In the genomic region with DNA sequence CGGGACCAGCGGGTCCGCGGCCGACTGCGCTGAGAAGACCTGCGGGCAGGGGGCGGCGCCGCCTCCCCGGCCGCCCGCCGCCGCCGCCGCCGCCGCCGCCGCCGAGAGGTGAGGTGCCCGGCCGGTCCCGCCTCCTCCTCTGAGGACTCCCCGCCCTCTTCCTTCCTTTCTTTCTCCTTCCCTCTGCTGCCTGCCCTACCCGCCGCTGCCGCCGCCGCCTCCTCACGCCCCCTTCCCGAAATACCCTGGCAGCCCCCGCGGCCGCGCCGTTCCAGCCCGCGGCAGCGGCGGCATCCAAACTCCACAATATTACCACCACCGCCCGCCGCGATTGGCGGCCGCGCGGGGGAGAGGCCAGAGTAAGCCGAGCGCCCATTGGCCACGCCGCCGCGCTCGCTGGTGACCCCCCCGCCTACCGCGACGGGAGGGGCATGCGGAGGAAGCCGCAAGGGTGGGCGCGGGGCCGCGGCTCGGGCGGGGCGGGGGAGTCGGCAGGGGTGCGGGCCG, we compare ENCODE assay signal across 8 cellular contexts.
DNase-seq lines count a peak whose midpoint lies in the region; ATAC-seq and TF ChIP-seq lines count a peak whose summit lies in the region.

No MANE protein-coding gene starts in this region.

- TF ChIP-seq POLR2A in lower leg skin (IDR thresholded peaks at IDR 0.05) = no peak

- peak; percentile 74 for ATAC-seq in HG03442 (IDR thresholded peaks at IDR 0.05; ENCODE audit: unreplicated experiment)

- H3K27me3 ChIP-seq in BLaER1 = no peaks in the 10 kb centered on the region

- intact Hi-C loops in lower leg skin (cut with DNase I; ENCODE audit: low total_unique reads) = no loop called here

- DNase-seq in GM19240 (ENCODE audit: insufficient read length, low spot score) = peak; percentile 46
- DNase-seq in NCI-H526 (lab: John Stamatoyannopoulos, UW) = peak; percentile 79 to 94
- DNase-seq in activated CD4-positive, alpha-beta T cell treated with anti-CD3 and anti-CD28 coated beads, Interleukin-2, amount 50 U/mL, for 24 hours (ENCODE audit: low read depth in 1 of 2, low spot score in 1 of 2) = peak; percentile 55 to 67
- DNase-seq in dermis blood vessel endothelial cell = peak; percentile 79
- DNase-seq in lower leg skin (ENCODE audit: low spot score in 2 of 2) = peak; percentile 65 to 94
- DNase-seq in stimulated activated CD4-positive, alpha-beta T cell treated with anti-CD3 and anti-CD28 coated beads, Interleukin-4, amount 100 ng/mL, for 24 hours = peak; percentile 77

- 0 to 1% methylated on average over 53 to 61 of the region's 73 CpGs for WGBS in lower leg skin, 2 donors

- peaks cover 32% of the 10 kb centered on the region for H4K20me1 ChIP-seq in BLaER1

- H3K27ac ChIP-seq in BLaER1 = peak overlapping the region; percentile 90

- H3K9ac ChIP-seq in BLaER1 = peak overlapping the region; percentile 92

- H3K4me1 ChIP-seq in BLaER1 = peaks cover 26% of the 10 kb centered on the region

- peak overlapping the region; percentile 100 for H3K4me3 ChIP-seq in BLaER1
- H3K4me3 ChIP-seq in lower leg skin (ENCODE audit: low read depth, poor library complexity, severe bottlenecking) = peak overlapping the region; percentile 94

- TF ChIP-seq CTCF in lower leg skin (IDR thresholded peaks at IDR 0.05) = no peak

- peaks cover 15% of the 10 kb centered on the region for H3K36me3 ChIP-seq in BLaER1

- peaks cover 28% of the 10 kb centered on the region for H3K9me3 ChIP-seq in BLaER1

- peak overlapping the region; percentile 92 for H3K4me2 ChIP-seq in BLaER1

Comparison
In these comparisons a context has a peak if more than half of its experiments do, and no peak if none do; other contexts are left out.
1. Peak in every context shown above with its lines: DNase-seq, ATAC-seq, H3K4me3 ChIP-seq and H3K27ac ChIP-seq.